ENCODE assay signal across 9 cellular contexts in the genomic region with DNA sequence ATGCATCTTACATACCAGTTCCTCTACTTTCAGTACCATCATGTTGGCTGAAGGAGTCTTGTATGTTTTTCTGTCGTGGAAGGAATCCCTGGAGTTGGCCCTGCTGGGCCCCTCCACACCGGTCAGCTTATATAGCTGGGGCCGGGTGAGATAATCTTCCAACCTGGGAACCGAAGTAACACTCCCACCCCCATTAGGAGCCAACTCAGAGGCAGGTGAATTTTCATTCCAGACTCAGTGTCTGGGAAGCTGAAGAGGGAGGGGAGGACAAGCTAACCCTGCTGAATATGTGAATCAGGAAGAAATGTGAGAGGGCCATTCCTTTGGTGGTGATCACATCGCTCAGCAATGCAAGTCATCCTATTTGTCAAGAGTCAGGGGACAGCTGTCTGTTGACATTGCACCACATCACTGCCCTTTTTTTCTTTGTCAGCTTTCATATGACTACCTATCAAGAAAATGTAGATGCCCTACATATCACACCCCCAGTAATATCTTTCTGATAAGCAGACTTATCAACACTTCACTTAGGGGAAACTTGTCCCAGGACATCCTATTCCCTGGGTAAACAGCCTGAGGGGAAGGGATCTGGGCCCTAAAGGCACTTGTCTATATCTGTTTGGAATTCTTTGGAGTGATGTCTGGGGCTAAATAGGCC. TPM values are rescaled to one million over a fixed set of nuclear protein-coding genes. Genes with fewer than 3 reads are reported as not detected.
A peak's percentile ranks its signal among the peaks of the same experiment; 100 is the strongest.
DNase-seq lines count a peak whose midpoint lies in the region; ATAC-seq and TF ChIP-seq lines count a peak whose summit lies in the region.
"Had no signal": no experiment of that assay in that cellular context is flagged by ENCODE, and none has a peak within 500 bp of the region (broad histone marks: within the 10 kb centered on the region; RNA-seq: fewer than 3 reads in every experiment).

A gene (minus strand): TSS at position 102 of the 658 bp plus-strand sequence. CDS start 60 bp downstream, at position 42.

- H3K27me3 ChIP-seq in Panc1 (ENCODE audit: control insufficient read depth, insufficient read depth, low read length) (no peaks in the 10 kb centered on the region), neuronal stem cell (ENCODE audit: control insufficient read depth in 3 of 3, insufficient read depth in 3 of 3, low read depth in 1 of 3, low read length in 3 of 3) (no peaks in the 10 kb centered on the region), sigmoid colon (no peaks in the 10 kb centered on the region)
- H3K27me3 ChIP-seq in effector memory CD4-positive, alpha-beta T cell (replicated peaks; ENCODE audit: control insufficient read depth, insufficient read depth, low read length, poor library complexity, severe bottlenecking), result no peaks in the 10 kb centered on the region

- TF ChIP-seq EP300 in sigmoid colon (IDR thresholded peaks at IDR 0.05), result no peak

- no peak within 1 kb of the TSS for H2BK5ac ChIP-seq in neuronal stem cell (ENCODE audit: low read length)

- POLR2A ChIA-PET in Panc1 (lab: Charles Lee), result no interaction called here

- no peak within 1 kb of the TSS for H3K23ac ChIP-seq in neuronal stem cell (ENCODE audit: low read depth, low read length, poor library complexity)

- no peaks in the 10 kb centered on the region for H3K79me1 ChIP-seq in neuronal stem cell (ENCODE audit: low read depth, low read length)

- no peak within 1 kb of the TSS for H2BK120ac ChIP-seq in neuronal stem cell (ENCODE audit: low read depth, low read length)

- DNase-seq in EL (peak; percentile 98), Panc1 (ENCODE audit: low read depth, low spot score) (peak; percentile 85), fibroblast of peridontal ligament (ENCODE audit: extremely low read depth) (peak; percentile 73), neuronal stem cell (ENCODE audit: low spot score) (peak; percentile 36), C1 segment of cervical spinal cord (lab: John Stamatoyannopoulos, UW) (no peak), OCI-M1 (lab: John Stamatoyannopoulos, UW) (no peak), sigmoid colon (no peak)
- DNase-seq in effector memory CD4-positive, alpha-beta T cell, result no peak
- DNase-seq: activated CD4-positive, alpha-beta T cell treated with anti-CD3 and anti-CD28 coated beads for 4 hours had no signal

- CTCF ChIA-PET in Panc1 (lab: Charles Lee), result interaction anchor here (0.6 kb wide), 1 partner anchor 101 kb away, joined by 3 read pairs; no protein-coding TSS in a partner anchor

- no peak within 1 kb of the TSS for H2AK5ac ChIP-seq in neuronal stem cell (ENCODE audit: low read depth, low read length)

- no peak within 1 kb of the TSS for H2BK12ac ChIP-seq in neuronal stem cell (ENCODE audit: low read length)

- intact Hi-C loops in Panc1 (cut with micrococcal nuclease; ENCODE audit: unreplicated experiment) (no loop called here), sigmoid colon (cut with DNase I) (no loop called here)

- H3K4me1 ChIP-seq in Panc1 (ENCODE audit: control insufficient read depth, insufficient read depth, low read length), result no peaks in the 10 kb centered on the region; the same call in 1 of the 2 replicates
- peaks cover 0 to 10% of the 10 kb centered on the region in 2 donors for H3K4me1 ChIP-seq in neuronal stem cell (ENCODE audit: control insufficient read depth in 2 of 2, insufficient read depth in 1 of 2, low read depth in 1 of 2, low read length in 2 of 2)
- no peaks in the 10 kb centered on the region for H3K4me1 ChIP-seq in effector memory CD4-positive, alpha-beta T cell (ENCODE audit: control insufficient read depth, insufficient read depth, low read length, poor library complexity, severe bottlenecking)
- no peaks in the 10 kb centered on the region for H3K4me1 ChIP-seq in sigmoid colon

- H3K18ac ChIP-seq in neuronal stem cell (ENCODE audit: low read length), result no peak within 1 kb of the TSS

- H3K4me2 ChIP-seq in neuronal stem cell (ENCODE audit: insufficient read depth, low read length, poor library complexity, severe bottlenecking), result no peak within 1 kb of the TSS

- peak; percentile 93 for ATAC-seq in Panc1

- no peak within 1 kb of the TSS for H3K9ac ChIP-seq in neuronal stem cell (ENCODE audit: low read depth, low read length, poor library complexity)

- TF ChIP-seq CTCF in Panc1 (IDR thresholded peaks at IDR 0.05) (no peak), sigmoid colon (IDR thresholded peaks at IDR 0.05) (no peak)

- H4K8ac ChIP-seq in neuronal stem cell (ENCODE audit: low read depth, low read length), result no peak within 1 kb of the TSS

- no peak for TF ChIP-seq POLR2A in sigmoid colon (IDR thresholded peaks at IDR 0.05)

- no CpG with 5 or more reads among the region's 5 CpGs for WGBS in neuronal stem cell (ENCODE audit: extremely low coverage in 2 of 2, insufficient read length in 2 of 2, insufficient replicate concordance in 1 of 2), 2 donors
- 49 to 60% methylated on average over 5 of the region's 5 CpGs for WGBS in sigmoid colon, 2 donors

- peak within 1 kb of the TSS in 1 of 2 experiments; percentile 4; a peak in 1 of 4 replicates for H3K4me3 ChIP-seq in Panc1 (ENCODE audit: low read depth in 2 of 2, low read length in 2 of 2)
- H3K4me3 ChIP-seq in neuronal stem cell (ENCODE audit: low read length in 2 of 2), result peak within 1 kb of the TSS in 1 of 2 donors; percentile 7
- no peak within 1 kb of the TSS for H3K4me3 ChIP-seq in effector memory CD4-positive, alpha-beta T cell (ENCODE audit: insufficient read depth, low read depth, low read length, poor library complexity, severe bottlenecking)
- no peak within 1 kb of the TSS for H3K4me3 ChIP-seq in sigmoid colon

- no peak within 1 kb of the TSS for H2BK15ac ChIP-seq in neuronal stem cell (ENCODE audit: low read length)

- H3K4ac ChIP-seq in neuronal stem cell (ENCODE audit: low read length), result no peak within 1 kb of the TSS

- no peak within 1 kb of the TSS for H3K27ac ChIP-seq in Panc1 (ENCODE audit: low read length)
- H3K27ac ChIP-seq in neuronal stem cell (replicated peaks; ENCODE audit: low read length), result peak within 1 kb of the TSS; percentile 20
- H3K27ac ChIP-seq in effector memory CD4-positive, alpha-beta T cell (ENCODE audit: insufficient read depth, low read length, poor library complexity, severe bottlenecking), result no peak within 1 kb of the TSS
- no peak within 1 kb of the TSS for H3K27ac ChIP-seq in sigmoid colon

- in situ Hi-C loops in Panc1 (cut with HindIII; ENCODE audit: low pct_unique_long_range_greater_than_20kb, low sequenced_read_pairs), result no loop called here

- H2AFZ ChIP-seq in neuronal stem cell (ENCODE audit: low read length), result no peak within 1 kb of the TSS

- no peak within 1 kb of the TSS for H4K91ac ChIP-seq in neuronal stem cell (ENCODE audit: low read depth, low read length, poor library complexity)

- H3K36me3 ChIP-seq in Panc1 (ENCODE audit: control insufficient read depth, insufficient read depth, low read length), result no peaks in the 10 kb centered on the region
- no peaks in the 10 kb centered on the region for H3K36me3 ChIP-seq in neuronal stem cell (replicated peaks in 1 of 2; ENCODE audit: control insufficient read depth in 2 of 2, insufficient read depth in 2 of 2, low read length in 2 of 2)
- H3K36me3 ChIP-seq in effector memory CD4-positive, alpha-beta T cell (ENCODE audit: control insufficient read depth, insufficient read depth, low read length), result no peaks in the 10 kb centered on the region
- no peaks in the 10 kb centered on the region for H3K36me3 ChIP-seq in sigmoid colon

- no TSS peak for BruUV-seq in Panc1 (replicated peaks; lab: Mats Ljungman, UMichigan)

- no peak within 1 kb of the TSS for H3K14ac ChIP-seq in neuronal stem cell (ENCODE audit: low read length)

- H3K9me3 ChIP-seq in Panc1 (ENCODE audit: control insufficient read depth, insufficient read depth, low read depth, low read length) (no peaks in the 10 kb centered on the region), neuronal stem cell (replicated peaks in 1 of 2; ENCODE audit: control insufficient read depth in 2 of 2, insufficient read depth in 1 of 2, low read depth in 1 of 2, low read length in 2 of 2) (no peaks in the 10 kb centered on the region), sigmoid colon (no peaks in the 10 kb centered on the region)
- H3K9me3 ChIP-seq in effector memory CD4-positive, alpha-beta T cell (ENCODE audit: control insufficient read depth, low read length), result no peaks in the 10 kb centered on the region

RNA-seq across cellular contexts. Expression of the gene that starts here (rescaled TPM):
- total RNA-seq in Panc1 (2021; ENCODE audit: unreplicated experiment) (0.26 TPM), sigmoid colon (not detected)
- polyA plus RNA-seq in Panc1 (2012; ENCODE audit: insufficient read length), result not detected
- polyA plus RNA-seq in neuronal stem cell (2013, experiment 1 of 2), result 13.6 TPM
- polyA plus RNA-seq in neuronal stem cell (2013, experiment 2 of 2), result 13.9 TPM
- polyA plus RNA-seq in sigmoid colon, result 1 to 10 TPM; 2.4 to 8.4 (median 2.5) TPM

Comparison
In these comparisons a context has a peak if more than half of its experiments do, and no peak if none do; other contexts are left out.
1. Peak in DNase-seq and ATAC-seq in Panc1; RNA of the gene not detected or under 1 TPM.
2. DNase-seq: peak in EL (single experiment), fibroblast of peridontal ligament (single experiment) and neuronal stem cell (single experiment); none in effector memory CD4-positive, alpha-beta T cell (0 of 3), C1 segment of cervical spinal cord (0 of 14), OCI-M1 (single experiment) and sigmoid colon (single experiment).